Comparison of ENCODE assay signal across 16 cellular contexts in the genomic region with DNA sequence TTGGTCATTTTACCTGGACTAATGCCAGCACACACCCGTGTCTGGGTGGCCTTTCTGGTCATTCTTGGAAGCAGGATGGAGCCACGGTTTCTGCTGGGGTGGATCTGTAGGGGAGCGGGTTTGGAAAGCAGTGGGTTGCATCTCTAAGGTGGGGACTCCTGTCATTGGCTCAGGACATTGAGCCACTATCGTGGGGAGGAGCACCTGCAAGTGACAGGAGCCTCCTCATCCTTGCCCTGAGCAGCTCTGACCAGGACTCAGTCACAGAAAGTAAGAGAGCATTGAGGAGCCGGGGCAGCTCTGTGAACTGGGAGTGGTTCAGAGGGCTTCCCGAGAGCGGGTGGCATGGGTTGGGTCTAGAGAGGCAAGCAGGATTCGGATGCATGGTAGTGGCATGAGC.
"Had no signal": no experiment of that assay in that cellular context is flagged by ENCODE, and none has a peak within 500 bp of the region (broad histone marks: within the 10 kb centered on the region; RNA-seq: fewer than 3 reads in every experiment).

No MANE protein-coding gene starts in this region.

- H3K9me3 Mint-ChIP-seq: activated CD8-positive, alpha-beta T cell treated with anti-CD3 and anti-CD28 coated beads for 36 hours; activated T-helper 1 cell treated with anti-CD3 and anti-CD28 coated beads, Interleukin-12 subunit alpha, Interleukin-12 subunit beta, Interleukin-2, Interleukin-4 antibody, amounts not matched to agents 30 ng/mL and 10 ng/mL and 1 ng/mL, durations not matched to agents 14 hours and 24 hours and 36 hours; natural killer cell treated with Interleukin-12 subunit alpha and Interleukin-12 subunit beta and Interleukin-15 and Interleukin-18, amount 100 ng/mL, for 72 hours; stimulated activated naive CD8-positive, alpha-beta T cell treated with anti-CD3 and anti-CD28 coated beads, Interleukin-15, amount 100 ng/mL, for 72 hours had no signal

- H3K4me3 Mint-ChIP-seq: activated CD4-positive, alpha-beta T cell treated with anti-CD3 and anti-CD28 coated beads for 36 hours; activated CD8-positive, alpha-beta T cell treated with anti-CD3 and anti-CD28 coated beads for 36 hours; activated T-helper 1 cell treated with anti-CD3 and anti-CD28 coated beads, Interleukin-12 subunit alpha, Interleukin-12 subunit beta, Interleukin-2, Interleukin-4 antibody, amounts not matched to agents 30 ng/mL and 10 ng/mL and 1 ng/mL, durations not matched to agents 14 hours and 24 hours and 36 hours; natural killer cell treated with Interleukin-12 subunit alpha and Interleukin-12 subunit beta and Interleukin-15 and Interleukin-18, amount 100 ng/mL, for 72 hours had no signal

- DNase-seq: activated CD4-positive, alpha-beta T cell treated with anti-CD3 and anti-CD28 coated beads for 36 hours; activated CD8-positive, alpha-beta T cell treated with anti-CD3 and anti-CD28 coated beads for 36 hours; activated naive CD4-positive, alpha-beta T cell; islet precursor cell; left lung; mammary epithelial cell; SK-N-SH; stimulated activated naive CD8-positive, alpha-beta T cell treated with anti-CD3 and anti-CD28 coated beads, Interleukin-15, amount 100 ng/mL, for 72 hours; WERI-Rb-1 had no signal

- ATAC-seq: activated CD4-positive, alpha-beta T cell treated with anti-CD3 and anti-CD28 coated beads for 36 hours; activated CD8-positive, alpha-beta T cell treated with anti-CD3 and anti-CD28 coated beads for 36 hours; gastroesophageal sphincter; left lung; natural killer cell treated with Interleukin-12 subunit alpha and Interleukin-12 subunit beta and Interleukin-15 and Interleukin-18, amount 100 ng/mL, for 72 hours; right lobe of liver; stimulated activated naive CD8-positive, alpha-beta T cell treated with anti-CD3 and anti-CD28 coated beads, Interleukin-15, amount 100 ng/mL, for 72 hours had no signal

- H3K27me3 Mint-ChIP-seq: activated CD4-positive, alpha-beta T cell treated with anti-CD3 and anti-CD28 coated beads for 36 hours; activated CD8-positive, alpha-beta T cell treated with anti-CD3 and anti-CD28 coated beads for 36 hours; natural killer cell treated with Interleukin-12 subunit alpha and Interleukin-12 subunit beta and Interleukin-15 and Interleukin-18, amount 100 ng/mL, for 72 hours; stimulated activated naive CD8-positive, alpha-beta T cell treated with anti-CD3 and anti-CD28 coated beads, Interleukin-15, amount 100 ng/mL, for 72 hours had no signal

- H3K9me3 ChIP-seq: adrenal gland, gastroesophageal sphincter, left lung, prostate gland, right lobe of liver, SK-N-SH, thoracic aorta had no signal

- H3K27ac Mint-ChIP-seq: activated CD4-positive, alpha-beta T cell treated with anti-CD3 and anti-CD28 coated beads for 36 hours; activated CD8-positive, alpha-beta T cell treated with anti-CD3 and anti-CD28 coated beads for 36 hours; activated T-helper 1 cell treated with anti-CD3 and anti-CD28 coated beads, Interleukin-12 subunit alpha, Interleukin-12 subunit beta, Interleukin-2, Interleukin-4 antibody, amounts not matched to agents 30 ng/mL and 10 ng/mL and 1 ng/mL, durations not matched to agents 14 hours and 24 hours and 36 hours; natural killer cell treated with Interleukin-12 subunit alpha and Interleukin-12 subunit beta and Interleukin-15 and Interleukin-18, amount 100 ng/mL, for 72 hours had no signal
